ENCODE assay signal across 8 cellular contexts in the genomic region with DNA sequence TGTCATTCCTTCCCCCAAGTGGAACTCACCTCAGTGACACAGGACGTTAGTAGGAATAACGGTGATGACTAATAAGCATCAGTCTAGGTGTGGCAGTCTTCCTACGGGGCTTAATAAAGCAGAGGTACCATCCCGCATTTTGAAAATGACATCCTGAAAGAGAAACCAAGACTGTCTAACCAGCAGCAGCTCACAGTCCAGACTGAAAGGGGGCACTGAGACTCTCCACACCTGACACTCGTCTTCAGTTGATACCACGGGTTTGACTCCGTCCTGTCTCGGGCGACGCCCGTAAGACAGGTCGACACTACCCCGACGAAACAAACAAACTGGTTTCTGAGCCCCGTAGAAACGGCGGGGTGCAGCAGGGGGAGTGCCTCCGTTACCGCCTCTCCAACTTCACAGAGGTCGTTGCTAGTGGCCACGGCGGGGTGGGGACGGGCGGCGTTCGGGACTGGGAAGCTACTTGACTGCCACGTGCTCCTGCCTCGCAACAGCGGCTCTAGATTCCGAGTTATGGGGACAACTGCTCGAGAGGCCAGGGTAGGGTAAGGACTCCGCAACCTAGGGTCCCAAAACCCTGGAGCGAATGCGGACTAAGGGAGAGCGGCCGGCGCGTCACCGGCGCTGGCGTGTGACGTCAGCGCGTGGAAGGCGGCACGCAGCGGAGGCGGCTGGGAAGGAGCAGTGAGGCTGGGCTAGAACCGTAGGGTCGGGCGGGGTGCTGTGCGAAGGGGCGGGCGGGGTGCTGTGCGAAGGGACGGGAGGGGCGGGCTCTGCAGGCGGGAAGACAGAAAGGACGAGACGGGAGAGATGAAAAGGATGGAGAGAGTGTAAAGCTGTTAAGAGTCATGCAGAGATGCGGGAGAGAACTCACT. TPM values are rescaled to one million over a fixed set of nuclear protein-coding genes. Genes with fewer than 3 reads are reported as not detected.
A peak's percentile ranks its signal among the peaks of the same experiment; 100 is the strongest.
DNase-seq lines count a peak whose midpoint lies in the region; ATAC-seq and TF ChIP-seq lines count a peak whose summit lies in the region.

A gene with protein sequence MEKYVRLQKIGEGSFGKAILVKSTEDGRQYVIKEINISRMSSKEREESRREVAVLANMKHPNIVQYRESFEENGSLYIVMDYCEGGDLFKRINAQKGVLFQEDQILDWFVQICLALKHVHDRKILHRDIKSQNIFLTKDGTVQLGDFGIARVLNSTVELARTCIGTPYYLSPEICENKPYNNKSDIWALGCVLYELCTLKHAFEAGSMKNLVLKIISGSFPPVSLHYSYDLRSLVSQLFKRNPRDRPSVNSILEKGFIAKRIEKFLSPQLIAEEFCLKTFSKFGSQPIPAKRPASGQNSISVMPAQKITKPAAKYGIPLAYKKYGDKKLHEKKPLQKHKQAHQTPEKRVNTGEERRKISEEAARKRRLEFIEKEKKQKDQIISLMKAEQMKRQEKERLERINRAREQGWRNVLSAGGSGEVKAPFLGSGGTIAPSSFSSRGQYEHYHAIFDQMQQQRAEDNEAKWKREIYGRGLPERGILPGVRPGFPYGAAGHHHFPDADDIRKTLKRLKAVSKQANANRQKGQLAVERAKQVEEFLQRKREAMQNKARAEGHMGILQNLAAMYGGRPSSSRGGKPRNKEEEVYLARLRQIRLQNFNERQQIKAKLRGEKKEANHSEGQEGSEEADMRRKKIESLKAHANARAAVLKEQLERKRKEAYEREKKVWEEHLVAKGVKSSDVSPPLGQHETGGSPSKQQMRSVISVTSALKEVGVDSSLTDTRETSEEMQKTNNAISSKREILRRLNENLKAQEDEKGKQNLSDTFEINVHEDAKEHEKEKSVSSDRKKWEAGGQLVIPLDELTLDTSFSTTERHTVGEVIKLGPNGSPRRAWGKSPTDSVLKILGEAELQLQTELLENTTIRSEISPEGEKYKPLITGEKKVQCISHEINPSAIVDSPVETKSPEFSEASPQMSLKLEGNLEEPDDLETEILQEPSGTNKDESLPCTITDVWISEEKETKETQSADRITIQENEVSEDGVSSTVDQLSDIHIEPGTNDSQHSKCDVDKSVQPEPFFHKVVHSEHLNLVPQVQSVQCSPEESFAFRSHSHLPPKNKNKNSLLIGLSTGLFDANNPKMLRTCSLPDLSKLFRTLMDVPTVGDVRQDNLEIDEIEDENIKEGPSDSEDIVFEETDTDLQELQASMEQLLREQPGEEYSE (N-terminal part only) (minus strand): TSS at position 593 of the 878 bp plus-strand sequence. CDS start 9,953 bp downstream, outside the sequence.

- H3K4me2 ChIP-seq in DOHH2 (ENCODE audit: low read length): peak within 1 kb of the TSS; percentile 99

- H3K79me2 ChIP-seq in DOHH2 (ENCODE audit: control insufficient read depth, low read length): peaks cover 27% of the 10 kb centered on the region

- H3K4me1 ChIP-seq in DOHH2 (ENCODE audit: control insufficient read depth, low read length): peaks cover 34% of the 10 kb centered on the region

- ATAC-seq in natural killer cell: peak; percentile 83 to 94 (median 86)

- H3K36me3 ChIP-seq in DOHH2 (ENCODE audit: control insufficient read depth, low read length): peaks cover 6% of the 10 kb centered on the region; the same call in 1 of the 2 replicates

- H3K9me3 Mint-ChIP-seq in natural killer cell: no peaks in the 10 kb centered on the region

- intact Hi-C loops in natural killer cell (cut with micrococcal nuclease): loop anchor here (1.0 to 5.0 kb wide), 7 partner anchors 8 to 1131 kb away; partner anchors contain the start of genes CBR4, CLCN3, DDX60L and HPF1

- peak within 1 kb of the TSS; percentile 98 for H3K27ac Mint-ChIP-seq in natural killer cell

- peaks cover 16% of the 10 kb centered on the region for H3F3A ChIP-seq in DOHH2 (ENCODE audit: control insufficient read depth, insufficient read depth)

- H3K4me3 Mint-ChIP-seq in natural killer cell: peak within 1 kb of the TSS; percentile 98

- no peaks in the 10 kb centered on the region for H3K27me3 Mint-ChIP-seq in natural killer cell (ENCODE audit: low read depth in 2 of 2)

- no peaks in the 10 kb centered on the region for H3K36me3 Mint-ChIP-seq in natural killer cell

- no peaks in the 10 kb centered on the region for H3K9me3 ChIP-seq in DOHH2 (ENCODE audit: control insufficient read depth, insufficient read depth, low read length)

- H3K9me2 ChIP-seq in DOHH2 (replicated peaks; ENCODE audit: control insufficient read depth, low read length): no peaks in the 10 kb centered on the region

- H3K27me3 ChIP-seq in DOHH2 (ENCODE audit: control insufficient read depth, low read length): no peaks in the 10 kb centered on the region

- TF ChIP-seq CTCF in DOHH2 (IDR thresholded peaks at IDR 0.05; ENCODE audit: low read depth, low read length, poor library complexity, severe bottlenecking): no peak
- no peak for TF ChIP-seq CTCF in LNCaP clone FGC (IDR thresholded peaks at IDR 0.05; ENCODE audit: control insufficient read depth, extremely low read depth, insufficient read depth)
- no peak for TF ChIP-seq CTCF in natural killer cell (IDR thresholded peaks at IDR 0.05)

- H3K27ac ChIP-seq in DOHH2 (ENCODE audit: low read depth, low read length): peak within 1 kb of the TSS; percentile 78

- DNase-seq in GOT3 (lab: John Stamatoyannopoulos, UW) (peak; percentile 42), LNCaP clone FGC (ENCODE audit: low read depth) (no peak), RPMI8226 (peak; percentile 87), fibroblast of peridontal ligament (ENCODE audit: extremely low read depth) (peak; percentile 85), natural killer cell (peak; percentile 82)
- peak; percentile 67 to 78 for DNase-seq in activated T-helper 1 cell treated with anti-CD3 and anti-CD28 coated beads, Interleukin-2, amount 50 U/mL, for 16 hours (ENCODE audit: low read depth in 1 of 2, low spot score in 1 of 2)
- peak; percentile 87 for DNase-seq in stimulated activated naive CD4-positive, alpha-beta T cell treated with Interleukin-2 at 50 U/mL for 16 hours (lab: John Stamatoyannopoulos, UW)

- H4K20me1 ChIP-seq in DOHH2 (ENCODE audit: control insufficient read depth, insufficient read depth, low read depth, low read length): no peaks in the 10 kb centered on the region

- H3K4me3 ChIP-seq in DOHH2 (ENCODE audit: low read length) (peak within 1 kb of the TSS; percentile 98), LNCaP clone FGC (ENCODE audit: low read depth, low read length) (peak within 1 kb of the TSS; percentile 77)

- peaks cover 26 to 29% of the 10 kb centered on the region in 2 donors for H3K4me1 Mint-ChIP-seq in natural killer cell

RNA-seq across cellular contexts. Expression of the gene that starts here (rescaled TPM):
- total RNA-seq in natural killer cell: 10 to 100 TPM; 16.4 to 24.9 (median 19.0) TPM
